In the genomic region with DNA sequence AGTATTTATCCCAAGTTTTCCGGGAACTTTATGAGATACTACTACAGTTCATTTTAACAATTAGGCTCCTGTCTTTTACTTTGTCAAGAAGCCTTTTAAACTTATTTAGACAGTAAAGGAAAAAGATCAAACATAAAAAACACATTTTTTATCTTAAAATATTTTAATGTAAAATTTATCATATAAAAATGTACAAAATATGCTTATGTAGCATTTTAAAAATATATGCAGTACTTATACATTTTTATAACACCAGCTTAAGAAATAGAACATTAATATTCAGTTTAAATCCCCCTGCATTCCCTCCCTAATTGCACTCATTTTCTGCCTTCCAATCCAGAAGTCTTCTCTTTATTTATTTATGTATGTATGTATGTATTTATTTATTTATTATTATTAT, we compare ENCODE assay signal across 8 cellular contexts. TPM values are rescaled to one million over a fixed set of nuclear protein-coding genes. Genes with fewer than 3 reads are reported as not detected.
A peak's percentile ranks its signal among the peaks of the same experiment; 100 is the strongest.
DNase-seq lines count a peak whose midpoint lies in the region; ATAC-seq, FAIRE-seq and TF ChIP-seq lines count a peak whose summit lies in the region.
"Not testable (repeated sequence)": the region's sequence is repeated elsewhere in the genome, so short reads cannot be mapped to it uniquely, and the experiment has no call there.

No MANE protein-coding gene starts in this region.

- BruUV-seq in K562 (replicated peaks; lab: Mats Ljungman, UMichigan), result not testable (repeated sequence)

- POLR2A ChIA-PET in A549 (lab: Yijun Ruan, JAX); K562 (lab: Yijun Ruan, JAX): not testable (repeated sequence)

- not testable (repeated sequence) for ATAC-seq in A549, K562

- not testable (repeated sequence) for DNase-seq in A549 (ENCODE audit: low read depth in 1 of 2, low spot score in 1 of 2); RCC 7860 (ENCODE audit: low spot score); SK-N-MC (ENCODE audit: low read depth, low spot score); K562 (ENCODE audit: extremely low read depth in 1 of 4, low spot score in 3 of 4); frontal cortex (ENCODE audit: low spot score in 2 of 2); kidney

- TF ChIP-seq CTCF in A549 (IDR thresholded peaks at IDR 0.05); K562 (IDR thresholded peaks at IDR 0.05 in 2 of 3, conservative IDR thresholded peaks at IDR 0.05 in 1 of 3; ENCODE audit: insufficient read depth in 2 of 3, low read depth in 1 of 3, low read length in 3 of 3); kidney (IDR thresholded peaks at IDR 0.05; ENCODE audit: borderline replicate concordance, extremely low read depth, insufficient read depth): not testable (repeated sequence)

- in situ Hi-C loops in K562 (cut with MboI), result not testable (repeated sequence)

- CTCF ChIA-PET in A549 (lab: Yijun Ruan, JAX) (interaction anchor here (0.6 to 5.5 kb wide), 5 partner anchors 8 to 575 kb away, joined by 3 to 28 read pairs (median 4); no protein-coding TSS in a partner anchor), K562 (lab: Yijun Ruan, JAX; ENCODE audit: low intra/inter-chr PET ratio) (interaction anchor here (0.7 kb wide), 1 partner anchor 811 kb away, joined by 3 read pairs; no protein-coding TSS in a partner anchor)

- not testable (repeated sequence) for H3K4me2 ChIP-seq in A549; K562 (ENCODE audit: insufficient read depth, low read length)

- H4K20me1 ChIP-seq in K562 (replicated peaks; ENCODE audit: control insufficient read depth, insufficient read depth, low read length), result not testable (repeated sequence)

- not testable (repeated sequence) for H3K27me3 ChIP-seq in K562 (ENCODE audit: control insufficient read depth in 2 of 2, insufficient read depth in 2 of 2, low read length in 2 of 2)

- not testable (repeated sequence) for TF ChIP-seq EP300 in A549 (IDR thresholded peaks at IDR 0.05); K562 (IDR thresholded peaks at IDR 0.05; ENCODE audit: low read length)

- TF ChIP-seq POLR2A in A549 (IDR thresholded peaks at IDR 0.05; ENCODE audit: low read length); K562 (conservative IDR thresholded peaks at IDR 0.05): not testable (repeated sequence)

- intact Hi-C loops in K562 (cut with micrococcal nuclease); kidney (cut with DNase I): not testable (repeated sequence)

- not testable (repeated sequence) for H3K4me3 ChIP-seq in A549; SK-N-MC; K562; kidney (ENCODE audit: low read length in 2 of 2)

- not testable (repeated sequence) for TF ChIP-seq RAD21 in A549 (conservative IDR thresholded peaks at IDR 0.05 in 1 of 2, IDR thresholded peaks at IDR 0.05 in 1 of 2); K562 (CRISPR knock-in tag; conservative IDR thresholded peaks at IDR 0.05 in 1 of 2, IDR thresholded peaks at IDR 0.05 in 1 of 2)

- not testable (repeated sequence) for H3K4me1 ChIP-seq in A549; K562 (replicated peaks in 1 of 2; ENCODE audit: control insufficient read depth in 2 of 2, insufficient read depth in 2 of 2, low read length in 2 of 2)
- peaks cover 0 to 13% of the 10 kb centered on the region in 2 donors for H3K4me1 ChIP-seq in kidney (ENCODE audit: control insufficient read depth in 1 of 2, insufficient read depth in 1 of 2, low read depth in 1 of 2, low read length in 2 of 2)

- H3K9me1 ChIP-seq in K562 (ENCODE audit: control insufficient read depth, insufficient read depth, low read length), result not testable (repeated sequence)

- not testable (repeated sequence) for H2AFZ ChIP-seq in K562 (ENCODE audit: low read depth, low read length)

- FAIRE-seq in A549 (lab: Jason Lieb, UNC); K562 (lab: Jason Lieb, UNC): not testable (repeated sequence)
- peak; percentile 71 for FAIRE-seq in RCC 7860 (lab: Jason Lieb, UNC)
- FAIRE-seq in endometrium (lab: Jason Lieb, UNC), result peak; percentile 23
- peak; percentile 56 for FAIRE-seq in frontal cortex (lab: Jason Lieb, UNC)
- peak; percentile 81 for FAIRE-seq in islet of Langerhans (lab: Jason Lieb, UNC)
- FAIRE-seq in kidney (lab: Jason Lieb, UNC), result peak; percentile 68

- WGBS in A549 (ENCODE audit: missing lambda C conversion rate), result 86% methylated on average over 1 of the region's 1 CpG
- WGBS in K562 (ENCODE audit: insufficient coverage, low coverage, missing lambda C conversion rate), result 33% methylated on average over 1 of the region's 1 CpG

- H3K36me3 ChIP-seq in SK-N-MC (ENCODE audit: insufficient read depth, low read length) (peaks cover 29% of the 10 kb centered on the region), K562 (ENCODE audit: control insufficient read depth, insufficient read depth, low read length) (peaks cover 42% of the 10 kb centered on the region), kidney (ENCODE audit: control insufficient read depth in 1 of 2, insufficient read depth in 2 of 2, low read length in 2 of 2) (peaks cover 0 to 12% of the 10 kb centered on the region in 2 donors)

- not testable (repeated sequence) for H3K27ac ChIP-seq in A549; K562 (ENCODE audit: extremely low read depth, low read depth, low read length); kidney (ENCODE audit: low read depth in 2 of 2, low read length in 2 of 2)
- H3K27ac ChIP-seq in SK-N-MC, result peak overlapping the region; percentile 68

- not testable (repeated sequence) for H3K9ac ChIP-seq in SK-N-MC (ENCODE audit: insufficient read length); K562 (ENCODE audit: insufficient read depth in 1 of 2, low read depth in 2 of 2, low read length in 2 of 2); kidney (ENCODE audit: low read length in 2 of 2)

- not testable (repeated sequence) for H3K79me2 ChIP-seq in K562 (ENCODE audit: control insufficient read depth, insufficient read depth, low read length)

- H3K9me3 ChIP-seq in A549; SK-N-MC (ENCODE audit: low read depth, low read length); K562 (replicated peaks; ENCODE audit: control insufficient read depth, insufficient read depth, low read depth, low read length); kidney (ENCODE audit: control insufficient read depth in 1 of 2, low read length in 2 of 2): not testable (repeated sequence)

RNA-seq across cellular contexts. Expression of gene OXCT1, which starts 24.5 kb away (rescaled TPM):
- 1.6 and 2.6 TPM in 2 replicates for polyA plus RNA-seq in A549 (2011; rRNA removed)
- 0.71 and 0.77 TPM in 2 replicates for polyA plus RNA-seq in A549 (2012; cell fraction: cytosol; rRNA removed)
- polyA plus RNA-seq in A549 (2012; cell fraction: nucleus; rRNA removed), result 0.46 and 0.56 TPM in 2 replicates
- polyA plus RNA-seq in A549 (2017; fragmentation: RNase III; extraction: RNeasy Plus Mini Kit Qiagen cat#74134 plus additional on column Dnase treatment), result 3.0 to 4.6 TPM (median 3.9 TPM) in 3 replicates
- 0.33 and 0.73 TPM in 2 replicates for polyA minus RNA-seq in A549 (2011; rRNA and poly(A)+ RNA removed)
- total RNA-seq in K562 (2011; cell fraction: chromatin; rRNA removed; ENCODE audit: low replicate concordance), result 19.0 and 39.2 TPM in 2 replicates
- total RNA-seq in K562 (2011; cell fraction: nucleolus; rRNA removed), result 12.0 and 17.2 TPM in 2 replicates
- 20.5 and 31.0 TPM in 2 replicates for total RNA-seq in K562 (2011; cell fraction: nucleoplasm; rRNA removed)
- 26.6 and 28.8 TPM in 2 replicates for total RNA-seq in K562 (2014; rRNA removed)
- total RNA-seq in K562 (2014; rRNA removed; fragmentation: Illumina TruSeq; extraction: Trizol), result 50.6 and 56.8 TPM in 2 replicates
- 46.6 and 50.4 TPM in 2 replicates for total RNA-seq in K562 (2015; rRNA removed; fragmentation: Illumina TruSeq; extraction: Trizol)
- 34.7 and 35.8 TPM in 2 replicates for total RNA-seq in K562 (2021)
- 37.6 and 42.3 TPM in 2 replicates for polyA plus RNA-seq in K562 (2011; rRNA removed)
- polyA plus RNA-seq in K562 (2011; cell fraction: cytosol; rRNA removed), result 7.5 and 23.0 TPM in 2 replicates
- polyA plus RNA-seq in K562 (2011; cell fraction: nucleus; rRNA removed), result 10.9 and 29.4 TPM in 2 replicates
- 33.7 and 65.0 TPM in 2 replicates for polyA plus RNA-seq in K562 (2012)
- polyA plus RNA-seq in K562 (2014; fragmentation: Illumina TruSeq; extraction: Trizol), result 44.3 and 51.0 TPM in 2 replicates
- 10 to 100 TPM; 24.7 to 41.9 TPM for polyA plus RNA-seq in K562 (2014; fragmentation: Nextera tagmentation; extraction: Ambion mirVana)
- 41.2 and 61.2 TPM in 2 replicates for polyA plus RNA-seq in K562 (2014; rRNA removed)
- polyA minus RNA-seq in K562 (2011; rRNA and poly(A)+ RNA removed), result 61.4 and 117 TPM in 2 replicates
- 15.7 and 26.4 TPM in 2 replicates for polyA minus RNA-seq in K562 (2011; cell fraction: cytosol; rRNA and poly(A)+ RNA removed)
- 17.0 and 54.2 TPM in 2 replicates for polyA minus RNA-seq in K562 (2011; cell fraction: nucleus; rRNA and poly(A)+ RNA removed)
- 70.5 TPM for total RNA-seq in frontal cortex
- total RNA-seq in kidney, result 20.5 TPM
- 42.7 TPM for polyA plus RNA-seq in kidney (ENCODE audit: insufficient read depth, low read depth, low replicate concordance)

RNA-seq across cellular contexts. Expression of gene RIMOC1, which starts 58.4 kb away (rescaled TPM):
- 25.2 and 38.4 TPM in 2 replicates for polyA plus RNA-seq in A549 (2011; rRNA removed)
- 4.0 and 4.9 TPM in 2 replicates for polyA plus RNA-seq in A549 (2012; cell fraction: cytosol; rRNA removed)
- 1.6 and 2.8 TPM in 2 replicates for polyA plus RNA-seq in A549 (2012; cell fraction: nucleus; rRNA removed)
- 12.7 to 14.5 TPM (median 13.5 TPM) in 3 replicates for polyA plus RNA-seq in A549 (2017; fragmentation: RNase III; extraction: RNeasy Plus Mini Kit Qiagen cat#74134 plus additional on column Dnase treatment)
- 13.8 and 15.0 TPM in 2 replicates for polyA minus RNA-seq in A549 (2011; rRNA and poly(A)+ RNA removed)
- total RNA-seq in K562 (2011; cell fraction: chromatin; rRNA removed; ENCODE audit: low replicate concordance), result 9.3 and 33.8 TPM in 2 replicates
- total RNA-seq in K562 (2011; cell fraction: nucleolus; rRNA removed), result 5.0 and 6.3 TPM in 2 replicates
- total RNA-seq in K562 (2011; cell fraction: nucleoplasm; rRNA removed), result 20.1 and 37.6 TPM in 2 replicates
- total RNA-seq in K562 (2014; rRNA removed), result 13.8 and 19.6 TPM in 2 replicates
- total RNA-seq in K562 (2014; rRNA removed; fragmentation: Illumina TruSeq; extraction: Trizol), result 38.3 and 42.1 TPM in 2 replicates
- total RNA-seq in K562 (2015; rRNA removed; fragmentation: Illumina TruSeq; extraction: Trizol), result 30.3 and 30.8 TPM in 2 replicates
- total RNA-seq in K562 (2021), result 47.5 and 48.7 TPM in 2 replicates
- 47.9 and 63.1 TPM in 2 replicates for polyA plus RNA-seq in K562 (2011; rRNA removed)
- 14.0 and 39.5 TPM in 2 replicates for polyA plus RNA-seq in K562 (2011; cell fraction: cytosol; rRNA removed)
- polyA plus RNA-seq in K562 (2011; cell fraction: nucleus; rRNA removed), result 19.8 and 31.5 TPM in 2 replicates
- 9.2 and 13.4 TPM in 2 replicates for polyA plus RNA-seq in K562 (2012)
- polyA plus RNA-seq in K562 (2014; fragmentation: Illumina TruSeq; extraction: Trizol), result 33.7 and 40.6 TPM in 2 replicates
- 10 to 100 TPM; 11.6 to 14.3 TPM for polyA plus RNA-seq in K562 (2014; fragmentation: Nextera tagmentation; extraction: Ambion mirVana)
- 26.3 and 34.9 TPM in 2 replicates for polyA plus RNA-seq in K562 (2014; rRNA removed)
- 69.0 and 79.7 TPM in 2 replicates for polyA minus RNA-seq in K562 (2011; rRNA and poly(A)+ RNA removed)
- 14.0 and 24.0 TPM in 2 replicates for polyA minus RNA-seq in K562 (2011; cell fraction: cytosol; rRNA and poly(A)+ RNA removed)
- 15.8 and 23.4 TPM in 2 replicates for polyA minus RNA-seq in K562 (2011; cell fraction: nucleus; rRNA and poly(A)+ RNA removed)
- total RNA-seq in frontal cortex, result 27.3 TPM
- 28.9 TPM for total RNA-seq in kidney
- 6.5 TPM for polyA plus RNA-seq in kidney (ENCODE audit: insufficient read depth, low read depth, low replicate concordance)
